9 cellular contexts compared by ENCODE assay signal in the genomic region with DNA sequence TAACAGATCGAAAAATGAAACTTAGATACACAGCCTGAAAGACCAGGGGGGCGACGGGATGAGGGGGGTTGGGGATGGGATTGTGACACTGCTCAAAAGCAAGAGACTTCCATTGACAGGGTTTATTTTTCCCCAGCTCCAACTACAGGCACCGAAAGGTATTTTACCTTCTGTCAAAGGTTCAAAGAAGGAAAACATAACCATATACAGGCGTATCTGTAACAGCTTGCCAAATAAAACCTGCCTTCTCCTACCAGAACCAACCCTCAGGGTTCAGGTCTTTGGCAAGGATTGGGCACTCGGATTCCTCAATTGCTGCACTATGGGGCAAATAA. TPM values are rescaled to one million over a fixed set of nuclear protein-coding genes. Genes with fewer than 3 reads are reported as not detected.
DNase-seq lines count a peak whose midpoint lies in the region; ATAC-seq lines count a peak whose summit lies in the region.
"Had no signal": no experiment of that assay in that cellular context is flagged by ENCODE, and none has a peak within 500 bp of the region (broad histone marks: within the 10 kb centered on the region; RNA-seq: fewer than 3 reads in every experiment).

No MANE protein-coding gene starts in this region.

- no peak overlapping the region for H3K27ac Mint-ChIP-seq in T-helper 17 cell
- H3K27ac Mint-ChIP-seq in stimulated activated naive B cell treated with anti-CD40 and anti-IgM and Interleukin-4, amounts not matched to agents 10 μg/mL and 1 μg/mL and 100 μg/mL, for 72 hours, result no peak overlapping the region

- peaks cover 3% of the 10 kb centered on the region; the same call in 1 of the 2 replicates for H3K4me1 ChIP-seq in iPS-20b (ENCODE audit: insufficient read depth, low read length)

- H3K9me3 ChIP-seq in T-helper 17 cell (ENCODE audit: control insufficient read depth, low read length, poor library complexity, severe bottlenecking) (no peaks in the 10 kb centered on the region), iPS-20b (ENCODE audit: insufficient read depth, low read depth, low read length) (no peaks in the 10 kb centered on the region)

- H3K27me3 ChIP-seq in iPS-20b (ENCODE audit: insufficient read depth, low read length), result peaks cover 45% of the 10 kb centered on the region

- H3K4me3 Mint-ChIP-seq in T-helper 17 cell, result peak overlapping the region; percentile 55
- H3K4me3 Mint-ChIP-seq in stimulated activated naive B cell treated with anti-CD40 and anti-IgM and Interleukin-4, amounts not matched to agents 10 μg/mL and 1 μg/mL and 100 μg/mL, for 72 hours, result peak overlapping the region; percentile 39 to 89

- H3K36me3 Mint-ChIP-seq in T-helper 17 cell (ENCODE audit: low read depth), result peaks cover 3% of the 10 kb centered on the region
- H3K36me3 Mint-ChIP-seq in stimulated activated naive B cell treated with anti-CD40 and anti-IgM and Interleukin-4, amounts not matched to agents 10 μg/mL and 1 μg/mL and 100 μg/mL, for 72 hours, result peaks cover 2 to 3% of the 10 kb centered on the region in 2 donors

- H3K4me3 ChIP-seq in iPS-20b (ENCODE audit: low read length), result peak overlapping the region; percentile 79

- DNase-seq in NCI-H748 treated with DMSO at 0.1 percent for 48 hours (lab: John Stamatoyannopoulos, UW) (peak; percentile 63), NCI-H748 (lab: John Stamatoyannopoulos, UW; ENCODE audit: unreplicated experiment) (no peak), T-helper 17 cell (no peak), mesenteric fat pad (ENCODE audit: low spot score) (no peak)
- no peak for DNase-seq in stimulated activated naive B cell treated with anti-CD40 and anti-IgM and Interleukin-4, amounts not matched to agents 10 μg/mL and 1 μg/mL and 100 μg/mL, for 72 hours
- no peak for DNase-seq in activated CD4-positive, alpha-beta T cell treated with anti-CD3 and anti-CD28 coated beads, Interleukin-2, amount 50 U/mL, for 48 hours
- no peak for DNase-seq in activated effector memory CD4-positive, alpha-beta T cell treated with Interleukin-2 at 50 U/mL for 16 hours

- H3K9me3 Mint-ChIP-seq in stimulated activated naive B cell treated with anti-CD40 and anti-IgM and Interleukin-4, amounts not matched to agents 10 μg/mL and 1 μg/mL and 100 μg/mL, for 72 hours, result no peaks in the 10 kb centered on the region

- peaks cover 44% of the 10 kb centered on the region for H3K27me3 Mint-ChIP-seq in T-helper 17 cell
- peaks cover 39 to 50% of the 10 kb centered on the region in 2 donors for H3K27me3 Mint-ChIP-seq in stimulated activated naive B cell treated with anti-CD40 and anti-IgM and Interleukin-4, amounts not matched to agents 10 μg/mL and 1 μg/mL and 100 μg/mL, for 72 hours

- H3K9ac ChIP-seq in iPS-20b (ENCODE audit: low read depth, low read length), result peak overlapping the region; percentile 54; the same call in 1 of the 2 replicates

- H3K4me1 Mint-ChIP-seq in T-helper 17 cell, result peaks cover 2% of the 10 kb centered on the region
- peaks cover 13 to 40% of the 10 kb centered on the region in 2 donors for H3K4me1 Mint-ChIP-seq in stimulated activated naive B cell treated with anti-CD40 and anti-IgM and Interleukin-4, amounts not matched to agents 10 μg/mL and 1 μg/mL and 100 μg/mL, for 72 hours

- ATAC-seq in T-helper 17 cell, result no peak
- ATAC-seq in stimulated activated naive B cell treated with anti-CD40 and anti-IgM and Interleukin-4, amounts not matched to agents 10 μg/mL and 1 μg/mL and 100 μg/mL, for 72 hours (replicated peaks), result no peak

- no peak overlapping the region for H3K27ac ChIP-seq in iPS-20b (ENCODE audit: low read length)
- H3K27ac ChIP-seq: C4-2B had no signal

- no peaks in the 10 kb centered on the region for H3K36me3 ChIP-seq in iPS-20b (ENCODE audit: insufficient read depth, low read depth, low read length)

RNA-seq across cellular contexts. Expression of a gene that starts 1.3 kb away (rescaled TPM):
- total RNA-seq in T-helper 17 cell (not detected), mesenteric fat pad (0.10 TPM)
